In genomic region chr11:120903686-120904085, GRCh38 we compare ENCODE assay signal across 29 cellular contexts.
"Had no signal": no experiment of that assay in that cellular context is flagged by ENCODE, and none has a peak within 500 bp of the region (broad histone marks: within the 10 kb centered on the region; RNA-seq: fewer than 3 reads in every experiment).

No MANE protein-coding gene starts in this region.

- H3K27ac ChIP-seq: SK-N-MC had no signal

- FAIRE-seq: astrocyte, TTC549 had no signal

- H3K4me3 Mint-ChIP-seq: activated CD4-positive, alpha-beta memory T cell treated with anti-CD3 and anti-CD28 coated beads for 36 hours; activated CD4-positive, alpha-beta T cell treated with anti-CD3 and anti-CD28 coated beads, Interleukin-2, amount 10 ng/mL, durations not matched to agents 7 days and 5 days; activated T-cell treated with anti-CD3 and anti-CD28 coated beads, Interleukin-2, amount 50 U/mL, for 4 hours; brain; central memory CD8-positive, alpha-beta T cell; T-cell had no signal

- ATAC-seq: activated naive CD4-positive, alpha-beta T cell treated with anti-CD3 and anti-CD28 coated beads, Interleukin-2, amount 50 U/mL, for 72 hours; activated T-cell treated with anti-CD3 and anti-CD28 coated beads, Interleukin-2, amount 50 U/mL, for 4 hours; T-cell had no signal

- H3K27ac Mint-ChIP-seq: activated CD4-positive, alpha-beta memory T cell treated with anti-CD3 and anti-CD28 coated beads for 36 hours; activated CD4-positive, alpha-beta T cell treated with anti-CD3 and anti-CD28 coated beads, Interleukin-2, amount 10 ng/mL, durations not matched to agents 7 days and 5 days; activated naive CD4-positive, alpha-beta T cell treated with anti-CD3 and anti-CD28 coated beads, Interleukin-2, amount 50 U/mL, for 72 hours; brain; T-cell had no signal

- H3K27me3 Mint-ChIP-seq: activated CD4-positive, alpha-beta T cell treated with anti-CD3 and anti-CD28 coated beads, Interleukin-2, amount 10 ng/mL, durations not matched to agents 7 days and 5 days had no signal

- H3K4me3 ChIP-seq: SK-N-MC had no signal

- H3K9me3 Mint-ChIP-seq: activated CD4-positive, alpha-beta memory T cell treated with anti-CD3 and anti-CD28 coated beads for 36 hours; activated CD4-positive, alpha-beta T cell treated with anti-CD3 and anti-CD28 coated beads, Interleukin-2, amount 10 ng/mL, durations not matched to agents 7 days and 5 days; activated naive CD4-positive, alpha-beta T cell treated with anti-CD3 and anti-CD28 coated beads, Interleukin-2, amount 50 U/mL, for 72 hours; activated T-cell treated with anti-CD3 and anti-CD28 coated beads, Interleukin-2, amount 50 U/mL, for 4 hours; brain; central memory CD8-positive, alpha-beta T cell; T-cell had no signal

- H3K36me3 Mint-ChIP-seq: activated CD4-positive, alpha-beta memory T cell treated with anti-CD3 and anti-CD28 coated beads for 36 hours; activated naive CD4-positive, alpha-beta T cell treated with anti-CD3 and anti-CD28 coated beads, Interleukin-2, amount 50 U/mL, for 72 hours; brain; T-cell had no signal

- DNase-seq: activated CD4-positive, alpha-beta memory T cell treated with anti-CD3 and anti-CD28 coated beads for 36 hours; activated CD4-positive, alpha-beta T cell treated with anti-CD3 and anti-CD28 coated beads, Interleukin-2, amount 10 ng/mL, durations not matched to agents 7 days and 5 days; activated CD4-positive, CD25-positive, alpha-beta regulatory T cell; activated CD8-positive, alpha-beta memory T cell treated with anti-CD3 and anti-CD28 coated beads for 24 hours; activated effector memory CD4-positive, alpha-beta T cell treated with anti-CD3 and anti-CD28 coated beads, Interleukin-2, amount 50 U/mL, for 16 hours; activated naive CD4-positive, alpha-beta T cell treated with Interleukin-2 at 50 U/mL for 16 hours; activated T-cell treated with anti-CD3 and anti-CD28 coated beads, Interleukin-2, amount 50 U/mL, for 4 hours; amygdala; IMR-90; Kasumi-1; KBM-7; NCI-H1092; NCI-H1436; NCI-H1694 treated with DMSO at 0.1 percent for 48 hours; NCI-H2081; NCI-H2171; NCI-H226; NCI-H526; NK-92 treated with Interleukin-12 subunit alpha and Interleukin-12 subunit beta, amount 100 ng/mL, for 24 hours; SIG-M5; T-cell; T-helper 2 cell; T1000 had no signal

- H3K4me1 Mint-ChIP-seq: activated CD4-positive, alpha-beta T cell treated with anti-CD3 and anti-CD28 coated beads, Interleukin-2, amount 10 ng/mL, durations not matched to agents 7 days and 5 days; T-cell had no signal
